10 cellular contexts compared by ENCODE assay signal in the genomic region with DNA sequence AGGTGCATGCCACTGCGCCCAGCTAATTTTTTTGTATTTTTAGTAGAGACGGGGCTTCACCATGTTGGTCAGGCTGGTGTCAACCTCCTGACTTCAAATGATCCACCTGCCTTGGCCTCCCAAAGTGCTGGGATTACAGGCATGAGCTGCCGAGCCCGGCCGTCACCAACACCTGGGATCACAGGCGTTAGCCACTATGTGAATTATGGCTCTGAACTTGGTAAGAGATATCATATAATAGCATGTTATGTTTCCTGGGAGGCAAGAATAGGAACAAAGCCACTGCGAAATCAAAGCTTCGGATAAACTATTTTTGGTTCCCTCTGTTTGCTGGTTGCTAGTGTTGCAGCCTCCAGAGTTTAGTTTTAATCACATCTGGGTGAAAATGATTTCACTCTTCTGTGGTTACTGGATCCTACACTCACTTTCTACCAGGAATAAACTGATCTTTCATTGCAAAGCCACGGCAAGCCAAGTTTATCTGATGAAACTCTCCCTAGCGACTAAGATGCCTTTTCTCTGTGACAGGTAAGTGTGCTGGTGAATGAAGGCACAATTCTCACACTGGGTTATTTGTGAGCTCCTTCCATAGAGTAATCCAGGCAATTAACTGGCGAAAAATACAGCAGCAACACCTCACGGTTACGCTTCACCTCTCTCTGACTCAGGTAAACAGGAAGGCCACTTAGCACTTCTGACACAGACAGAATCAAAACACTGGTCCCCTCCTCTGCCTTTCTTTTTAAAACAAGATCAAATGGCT. TPM values are rescaled to one million over a fixed set of nuclear protein-coding genes. Genes with fewer than 3 reads are reported as not detected.
DNase-seq lines count a peak whose midpoint lies in the region; ATAC-seq, FAIRE-seq and TF ChIP-seq lines count a peak whose summit lies in the region.
"Had no signal": no experiment of that assay in that cellular context is flagged by ENCODE, and none has a peak within 500 bp of the region (broad histone marks: within the 10 kb centered on the region; RNA-seq: fewer than 3 reads in every experiment).

No MANE protein-coding gene starts in this region.

- no peaks in the 10 kb centered on the region for H3K27me3 ChIP-seq in thyroid gland

- no peaks in the 10 kb centered on the region for H3K36me3 Mint-ChIP-seq in activated naive CD8-positive, alpha-beta T cell treated with anti-CD3 and anti-CD28 coated beads, Interleukin-2, amount 10 ng/mL, durations not matched to agents 7 days and 5 days

- no peak for ATAC-seq in activated naive CD8-positive, alpha-beta T cell treated with anti-CD3 and anti-CD28 coated beads, Interleukin-2, amount 10 ng/mL, durations not matched to agents 7 days and 5 days (ENCODE audit: low read depth)

- H3K9me3 ChIP-seq in thyroid gland: no peaks in the 10 kb centered on the region

- no peaks in the 10 kb centered on the region for H3K27me3 Mint-ChIP-seq in activated naive CD8-positive, alpha-beta T cell treated with anti-CD3 and anti-CD28 coated beads, Interleukin-2, amount 10 ng/mL, durations not matched to agents 7 days and 5 days

- DNase-seq in activated gamma-delta T cell treated with Interleukin-2 at 50 U/mL for 16 hours: peak; percentile 18
- no peak for DNase-seq in activated gamma-delta T cell (lab: John Stamatoyannopoulos, UW)
- no peak for DNase-seq in activated naive CD8-positive, alpha-beta T cell treated with anti-CD3 and anti-CD28 coated beads, Interleukin-2, amount 10 ng/mL, durations not matched to agents 7 days and 5 days
- DNase-seq in thyroid gland: no peak
- no peak for DNase-seq in hippocampal formation (lab: John Stamatoyannopoulos, UW)
- no peak for DNase-seq in NCI-H1092 treated with DMSO at 0.1 percent for 48 hours (lab: John Stamatoyannopoulos, UW)
- DNase-seq in SKM-1 treated with dmso at 0.1 percent for 144 hours (lab: John Stamatoyannopoulos, UW; ENCODE audit: unreplicated experiment): no peak
- DNase-seq: C1 segment of cervical spinal cord, NCI-H526 had no signal

- peaks cover 12% of the 10 kb centered on the region for H3K4me1 Mint-ChIP-seq in activated naive CD8-positive, alpha-beta T cell treated with anti-CD3 and anti-CD28 coated beads, Interleukin-2, amount 10 ng/mL, durations not matched to agents 7 days and 5 days

- H3K27ac Mint-ChIP-seq in activated naive CD8-positive, alpha-beta T cell treated with anti-CD3 and anti-CD28 coated beads, Interleukin-2, amount 10 ng/mL, durations not matched to agents 7 days and 5 days: peak overlapping the region; percentile 47

- FAIRE-seq in islet of Langerhans (lab: Jason Lieb, UNC): peak; percentile 53

- H3K4me3 Mint-ChIP-seq in activated naive CD8-positive, alpha-beta T cell treated with anti-CD3 and anti-CD28 coated beads, Interleukin-2, amount 10 ng/mL, durations not matched to agents 7 days and 5 days: no peak overlapping the region

- intact Hi-C loops in thyroid gland (cut with DNase I): loop anchor here (10.0 kb wide), 1 partner anchor 60 kb away; a partner anchor contains a TSS

- no peak for TF ChIP-seq POLR2A in thyroid gland (IDR thresholded peaks at IDR 0.05)

- H3K4me3 ChIP-seq in thyroid gland (replicated peaks in 1 of 3): no peak overlapping the region

- peaks cover 31 to 65% of the 10 kb centered on the region in 2 donors for H3K4me1 ChIP-seq in thyroid gland

- 67 to 69% methylated on average over 13 of the region's 13 CpGs for WGBS in thyroid gland, 2 donors

- peaks cover 0 to 9% of the 10 kb centered on the region in 2 donors for H3K36me3 ChIP-seq in thyroid gland

- no peaks in the 10 kb centered on the region for H3K9me3 Mint-ChIP-seq in activated naive CD8-positive, alpha-beta T cell treated with anti-CD3 and anti-CD28 coated beads, Interleukin-2, amount 10 ng/mL, durations not matched to agents 7 days and 5 days

- peak overlapping the region; percentile 66 to 91 (median 69) for H3K27ac ChIP-seq in thyroid gland

- POLR2A ChIA-PET in activated naive CD8-positive, alpha-beta T cell treated with anti-CD3 and anti-CD28 coated beads, Interleukin-2, amount 10 ng/mL, durations not matched to agents 7 days and 5 days (lab: Charles Lee): interaction anchor here (1.3 kb wide), 1 partner anchor 9 kb away, joined by 4 read pairs; no protein-coding TSS in a partner anchor

- no peak for TF ChIP-seq CTCF in thyroid gland (IDR thresholded peaks at IDR 0.05)

RNA-seq across cellular contexts. Expression of a gene that starts 16.7 kb away (rescaled TPM):
- total RNA-seq in activated naive CD8-positive, alpha-beta T cell treated with anti-CD3 and anti-CD28 coated beads, Interleukin-2, amount 10 ng/mL, durations not matched to agents 7 days and 5 days: 10 to 100 TPM; 32.3 to 33.9 TPM
- 10 to 100 TPM; 19.1 to 36.3 (median 21.4) TPM for total RNA-seq in thyroid gland

RNA-seq across cellular contexts. Expression of a gene that starts 38.2 kb away (rescaled TPM):
- 1 to 10 TPM; 5.3 to 5.5 TPM for total RNA-seq in activated naive CD8-positive, alpha-beta T cell treated with anti-CD3 and anti-CD28 coated beads, Interleukin-2, amount 10 ng/mL, durations not matched to agents 7 days and 5 days
- 10 to 100 TPM; 10.7 to 15.2 (median 12.7) TPM for total RNA-seq in thyroid gland

RNA-seq across cellular contexts. Expression of a gene that starts 58.8 kb away (rescaled TPM):
- total RNA-seq in activated naive CD8-positive, alpha-beta T cell treated with anti-CD3 and anti-CD28 coated beads, Interleukin-2, amount 10 ng/mL, durations not matched to agents 7 days and 5 days: 1 to 10 TPM; 2.2 to 2.9 TPM
- 10 to 100 TPM; 22.0 to 37.8 (median 31.6) TPM for total RNA-seq in thyroid gland

Comparison
In these comparisons a context has a peak if more than half of its experiments do, and no peak if none do; other contexts are left out.
1. RNA of a gene that starts 58.8 kb away (total RNA-seq): 22.0 to 37.8 TPM in thyroid gland; 2.2 to 2.9 TPM in activated naive CD8-positive, alpha-beta T cell treated with anti-CD3 and anti-CD28 coated beads, Interleukin-2, amount 10 ng/mL, durations not matched to agents 7 days and 5 days; every median in the first group is over 4 times any median in the second.